In genomic region chr19:54123682-54124081, GRCh38 we compare ENCODE assay signal across 30 cellular contexts. TPM values are rescaled to one million over a fixed set of nuclear protein-coding genes. Genes with fewer than 3 reads are reported as not detected.
"Had no signal": no experiment of that assay in that cellular context is flagged by ENCODE, and none has a peak within 500 bp of the region (broad histone marks: within the 10 kb centered on the region; RNA-seq: fewer than 3 reads in every experiment).

No MANE protein-coding gene starts in this region.

- H3K9me3 Mint-ChIP-seq: stimulated activated effector memory CD8-positive, alpha-beta T cell treated with anti-CD3 and anti-CD28 coated beads, Interleukin-12 subunit alpha, Interleukin-12 subunit beta, amount 100 ng/mL, for 72 hours; stimulated activated memory B cell treated with anti-CD40 and anti-IgM and Interleukin-4, amounts not matched to agents 10 μg/mL and 1 μg/mL and 100 μg/mL, for 72 hours; stimulated activated naive B cell treated with anti-CD40 and anti-IgM and Interleukin-4, amounts not matched to agents 10 μg/mL and 1 μg/mL and 100 μg/mL, for 72 hours; stimulated activated naive CD8-positive, alpha-beta T cell treated with anti-CD3 and anti-CD28 coated beads, Interleukin-15, amount 100 ng/mL, for 72 hours; stimulated activated naive CD8-positive, alpha-beta T cell treated with anti-CD3 and anti-CD28 coated beads, Interleukin-15, Interleukin-2, amounts not matched to agents 100 ng/mL and 50 ng/mL, for 24 hours; type B pancreatic cell had no signal

- DNase-seq: stimulated activated CD4-positive, alpha-beta T cell treated with anti-CD3 and anti-CD28 coated beads, Interleukin-2, amount 100 ng/mL, for 48 hours; stimulated activated CD4-positive, alpha-beta T cell treated with anti-CD3 and anti-CD28 coated beads, Interleukin-4, amount 100 ng/mL, for 1 hour; stimulated activated CD4-positive, alpha-beta T cell treated with anti-CD3 and anti-CD28 coated beads, Interleukin-4, amount 100 ng/mL, for 24 hours; stimulated activated CD4-positive, alpha-beta T cell treated with anti-CD3 and anti-CD28 coated beads, Interleukin-4, amount 100 ng/mL, for 4 hours; stimulated activated CD8-positive, alpha-beta memory T cell treated with anti-CD3 and anti-CD28 coated beads, Interleukin-4, amount 100 ng/mL, for 48 hours; stimulated activated naive B cell treated with anti-CD40 and anti-IgM and Interleukin-4, amounts not matched to agents 10 μg/mL and 1 μg/mL and 100 μg/mL, for 72 hours; stimulated activated naive CD4-positive, alpha-beta T cell; stimulated activated naive CD4-positive, alpha-beta T cell treated with Interleukin-2 at 50 U/mL for 16 hours; stimulated activated naive CD8-positive, alpha-beta T cell treated with anti-CD3 and anti-CD28 coated beads, Interleukin-15, amount 100 ng/mL, for 72 hours; stimulated activated naive CD8-positive, alpha-beta T cell treated with anti-CD3 and anti-CD28 coated beads, Interleukin-15, Interleukin-2, amounts not matched to agents 100 U/mL and 50 U/mL, for 24 hours; stomach; substantia nigra; testis; thyroid gland; tibial artery; transverse colon; trophoblast cell; upper lobe of left lung; upper lobe of right lung; uterus had no signal

- H3K27ac Mint-ChIP-seq: stimulated activated effector memory CD8-positive, alpha-beta T cell treated with anti-CD3 and anti-CD28 coated beads, Interleukin-12 subunit alpha, Interleukin-12 subunit beta, amount 100 ng/mL, for 72 hours; stimulated activated memory B cell treated with anti-CD40 and anti-IgM and Interleukin-4, amounts not matched to agents 10 μg/mL and 1 μg/mL and 100 μg/mL, for 72 hours; stimulated activated naive CD8-positive, alpha-beta T cell treated with anti-CD3 and anti-CD28 coated beads, Interleukin-15, amount 100 ng/mL, for 72 hours; stimulated activated naive CD8-positive, alpha-beta T cell treated with anti-CD3 and anti-CD28 coated beads, Interleukin-15, Interleukin-2, amounts not matched to agents 100 ng/mL and 50 ng/mL, for 24 hours; type B pancreatic cell had no signal

- H3K4me3 ChIP-seq: stomach, suprapubic skin, testis, thoracic aorta, thyroid gland, tibial artery, tibial nerve, transverse colon, upper lobe of left lung, upper lobe of right lung, uterus, vagina had no signal

- H3K36me3 ChIP-seq: uterus had no signal

- H3K27ac ChIP-seq: stomach, suprapubic skin, testis, thoracic aorta, thyroid gland, tibial artery, tibial nerve, transverse colon, upper lobe of left lung, upper lobe of right lung, uterus, vagina had no signal

- FAIRE-seq: urothelium cell line had no signal

- H3K27me3 Mint-ChIP-seq: stimulated activated memory B cell treated with anti-CD40 and anti-IgM and Interleukin-4, amounts not matched to agents 10 μg/mL and 1 μg/mL and 100 μg/mL, for 72 hours; stimulated activated naive B cell treated with anti-CD40 and anti-IgM and Interleukin-4, amounts not matched to agents 10 μg/mL and 1 μg/mL and 100 μg/mL, for 72 hours; stimulated activated naive CD8-positive, alpha-beta T cell treated with anti-CD3 and anti-CD28 coated beads, Interleukin-15, amount 100 ng/mL, for 72 hours; stimulated activated naive CD8-positive, alpha-beta T cell treated with anti-CD3 and anti-CD28 coated beads, Interleukin-15, Interleukin-2, amounts not matched to agents 100 ng/mL and 50 ng/mL, for 24 hours; type B pancreatic cell had no signal

- H3K9me3 ChIP-seq: stomach, suprapubic skin, testis, thoracic aorta, thyroid gland, tibial artery, tibial nerve, transverse colon, upper lobe of left lung, upper lobe of right lung, uterus, vagina had no signal

- H3K4me1 ChIP-seq: stomach, suprapubic skin, testis, thyroid gland, tibial artery, tibial nerve, transverse colon, upper lobe of left lung, upper lobe of right lung, uterus, vagina had no signal

- H3K4me1 Mint-ChIP-seq: stimulated activated effector memory CD8-positive, alpha-beta T cell treated with anti-CD3 and anti-CD28 coated beads, Interleukin-12 subunit alpha, Interleukin-12 subunit beta, amount 100 ng/mL, for 72 hours; stimulated activated memory B cell treated with anti-CD40 and anti-IgM and Interleukin-4, amounts not matched to agents 10 μg/mL and 1 μg/mL and 100 μg/mL, for 72 hours; stimulated activated naive CD8-positive, alpha-beta T cell treated with anti-CD3 and anti-CD28 coated beads, Interleukin-15, amount 100 ng/mL, for 72 hours had no signal

- H3K4me3 Mint-ChIP-seq: stimulated activated effector memory CD8-positive, alpha-beta T cell treated with anti-CD3 and anti-CD28 coated beads, Interleukin-12 subunit alpha, Interleukin-12 subunit beta, amount 100 ng/mL, for 72 hours; stimulated activated memory B cell treated with anti-CD40 and anti-IgM and Interleukin-4, amounts not matched to agents 10 μg/mL and 1 μg/mL and 100 μg/mL, for 72 hours; stimulated activated naive B cell treated with anti-CD40 and anti-IgM and Interleukin-4, amounts not matched to agents 10 μg/mL and 1 μg/mL and 100 μg/mL, for 72 hours; stimulated activated naive CD8-positive, alpha-beta T cell treated with anti-CD3 and anti-CD28 coated beads, Interleukin-15, amount 100 ng/mL, for 72 hours; stimulated activated naive CD8-positive, alpha-beta T cell treated with anti-CD3 and anti-CD28 coated beads, Interleukin-15, Interleukin-2, amounts not matched to agents 100 ng/mL and 50 ng/mL, for 24 hours; type B pancreatic cell had no signal

RNA-seq across cellular contexts. Expression of gene OSCAR, which starts 23.1 kb away (rescaled TPM):
- total RNA-seq: temporal lobe had no signal
